In the genomic region with DNA sequence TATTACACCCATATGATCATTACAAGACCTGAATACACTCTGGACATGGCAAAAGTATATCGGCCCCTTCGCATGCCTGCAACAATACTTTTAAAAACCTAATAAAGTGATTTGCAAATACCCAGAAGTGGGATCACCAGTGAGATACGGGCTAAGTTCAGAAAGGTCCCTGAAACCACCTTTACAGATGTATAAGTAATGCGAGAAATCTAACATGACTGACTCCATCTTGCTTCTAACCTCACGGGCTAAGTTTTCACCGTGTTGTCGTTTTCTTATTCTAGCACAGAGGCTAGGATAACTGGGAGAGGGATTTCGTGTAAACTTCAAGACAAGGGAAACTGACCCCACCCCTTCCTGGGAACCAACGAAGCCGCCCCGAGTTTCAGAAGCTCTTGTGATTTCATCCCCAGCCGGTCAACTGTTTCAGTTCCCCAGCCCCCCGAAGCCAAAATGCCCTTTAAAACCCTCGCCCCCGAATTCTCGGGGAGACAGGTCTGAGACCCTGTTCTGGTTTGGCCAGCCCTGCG, we compare ENCODE assay signal across 1 cellular context.
TF ChIP-seq lines count a peak whose summit lies in the region.

No MANE protein-coding gene starts in this region.

TF ChIP-seq in K562, 482 proteins besides CTCF, POLR2A, EP300 and RAD21 (continued from another document):
- TF ChIP-seq PBX2 (CRISPR knock-in tag; IDR thresholded peaks at IDR 0.05; ENCODE audit: low read depth) (no peak), PBX2 (tag; conservative IDR thresholded peaks at IDR 0.05; ENCODE audit: low read depth) (no peak), RNF2 (IDR thresholded peaks at IDR 0.05) (no peak), ZNF324 (CRISPR knock-in tag; IDR thresholded peaks at IDR 0.05) (no peak), HLTF (IDR thresholded peaks at IDR 0.05) (no peak), KLF6 (CRISPR knock-in tag; IDR thresholded peaks at IDR 0.05; ENCODE audit: borderline replicate concordance) (peak; percentile 65; the same call in 1 of the 2 replicates), GABPB2 (CRISPR knock-in tag; conservative IDR thresholded peaks at IDR 0.05) (no peak), PRPF4 (IDR thresholded peaks at IDR 0.05; ENCODE audit: insufficient read depth, low read depth, low read length, poor library complexity, severe bottlenecking) (no peak), ZNF23 (CRISPR knock-in tag; IDR thresholded peaks at IDR 0.05) (no peak), ZZZ3 (IDR thresholded peaks at IDR 0.05) (no peak), NR2C1 (IDR thresholded peaks at IDR 0.05) (no peak), NR2C1 (tag; IDR thresholded peaks at IDR 0.05) (peak; percentile 54; the same call in 1 of the 2 replicates), ZKSCAN3 (CRISPR knock-in tag; IDR thresholded peaks at IDR 0.05) (no peak), ZNF766 (CRISPR knock-in tag; conservative IDR thresholded peaks at IDR 0.05) (peak; percentile 57; the same call in 1 of the 2 replicates), GTF2F1 (IDR thresholded peaks at IDR 0.05; ENCODE audit: low read depth, low read length) (no peak), HDAC2 (IDR thresholded peaks at IDR 0.05) (no peak), BACH1 (tag; IDR thresholded peaks at IDR 0.05) (0 out of 2 replicates have a peak, but pooled peaks have one; percentile 48), CBFB (CRISPR knock-in tag; IDR thresholded peaks at IDR 0.05) (no peak), SMARCA4 (IDR thresholded peaks at IDR 0.05) (no peak), HOXB6 (CRISPR knock-in tag; IDR thresholded peaks at IDR 0.05; ENCODE audit: borderline replicate concordance) (no peak), ZNF449 (CRISPR knock-in tag; IDR thresholded peaks at IDR 0.05) (no peak), MYC (IDR thresholded peaks at IDR 0.05; ENCODE audit: low read depth, low read length) (no peak), MYC (CRISPR knock-in tag; IDR thresholded peaks at IDR 0.05; ENCODE audit: borderline replicate concordance, low read depth) (no peak), PTTG1 (tag; IDR thresholded peaks at IDR 0.05; ENCODE audit: low read depth) (peak; percentile 35; the same call in 1 of the 2 replicates), ZNF707 (CRISPR knock-in tag; conservative IDR thresholded peaks at IDR 0.05) (no peak), POLR2H (tag; IDR thresholded peaks at IDR 0.05; ENCODE audit: low read depth) (no peak), ARID4B (CRISPR knock-in tag; IDR thresholded peaks at IDR 0.05) (no peak), ZNF239 (CRISPR knock-in tag; IDR thresholded peaks at IDR 0.05) (peak; percentile 50), ZNF76 (CRISPR knock-in tag; IDR thresholded peaks at IDR 0.05; ENCODE audit: borderline replicate concordance) (no peak), ZFP91 (CRISPR knock-in tag; IDR thresholded peaks at IDR 0.05) (no peak), ZNF583 (CRISPR knock-in tag; IDR thresholded peaks at IDR 0.05) (0 out of 2 replicates have a peak, but pooled peaks have one; percentile 30), ADNP (tag; IDR thresholded peaks at IDR 0.05) (no peak), SIN3A (IDR thresholded peaks at IDR 0.05; ENCODE audit: borderline replicate concordance in 2 of 2, control insufficient read depth in 1 of 2, low read depth in 2 of 2, low read length in 2 of 2) (no peak), ZNF395 (CRISPR knock-in tag; IDR thresholded peaks at IDR 0.05) (0 out of 2 replicates have a peak, but pooled peaks have one; percentile 42), ATF7 (IDR thresholded peaks at IDR 0.05) (no peak), MTF1 (CRISPR knock-in tag; IDR thresholded peaks at IDR 0.05; ENCODE audit: borderline replicate concordance) (no peak)
- TF ChIP-seq, protein P1, sequence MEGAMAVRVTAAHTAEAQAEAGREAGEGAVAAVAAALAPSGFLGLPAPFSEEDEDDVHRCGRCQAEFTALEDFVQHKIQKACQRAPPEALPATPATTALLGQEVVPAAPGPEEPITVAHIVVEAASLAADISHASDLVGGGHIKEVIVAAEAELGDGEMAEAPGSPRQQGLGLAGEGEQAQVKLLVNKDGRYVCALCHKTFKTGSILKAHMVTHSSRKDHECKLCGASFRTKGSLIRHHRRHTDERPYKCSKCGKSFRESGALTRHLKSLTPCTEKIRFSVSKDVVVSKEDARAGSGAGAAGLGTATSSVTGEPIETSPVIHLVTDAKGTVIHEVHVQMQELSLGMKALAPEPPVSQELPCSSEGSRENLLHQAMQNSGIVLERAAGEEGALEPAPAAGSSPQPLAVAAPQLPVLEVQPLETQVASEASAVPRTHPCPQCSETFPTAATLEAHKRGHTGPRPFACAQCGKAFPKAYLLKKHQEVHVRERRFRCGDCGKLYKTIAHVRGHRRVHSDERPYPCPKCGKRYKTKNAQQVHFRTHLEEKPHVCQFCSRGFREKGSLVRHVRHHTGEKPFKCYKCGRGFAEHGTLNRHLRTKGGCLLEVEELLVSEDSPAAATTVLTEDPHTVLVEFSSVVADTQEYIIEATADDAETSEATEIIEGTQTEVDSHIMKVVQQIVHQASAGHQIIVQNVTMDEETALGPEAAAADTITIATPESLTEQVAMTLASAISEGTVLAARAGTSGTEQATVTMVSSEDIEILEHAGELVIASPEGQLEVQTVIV (CRISPR knock-in tag; IDR thresholded peaks at IDR 0.05; ENCODE audit: borderline replicate concordance) = no peak
- TF ChIP-seq, protein P2, sequence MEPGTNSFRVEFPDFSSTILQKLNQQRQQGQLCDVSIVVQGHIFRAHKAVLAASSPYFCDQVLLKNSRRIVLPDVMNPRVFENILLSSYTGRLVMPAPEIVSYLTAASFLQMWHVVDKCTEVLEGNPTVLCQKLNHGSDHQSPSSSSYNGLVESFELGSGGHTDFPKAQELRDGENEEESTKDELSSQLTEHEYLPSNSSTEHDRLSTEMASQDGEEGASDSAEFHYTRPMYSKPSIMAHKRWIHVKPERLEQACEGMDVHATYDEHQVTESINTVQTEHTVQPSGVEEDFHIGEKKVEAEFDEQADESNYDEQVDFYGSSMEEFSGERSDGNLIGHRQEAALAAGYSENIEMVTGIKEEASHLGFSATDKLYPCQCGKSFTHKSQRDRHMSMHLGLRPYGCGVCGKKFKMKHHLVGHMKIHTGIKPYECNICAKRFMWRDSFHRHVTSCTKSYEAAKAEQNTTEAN (CRISPR knock-in tag; IDR thresholded peaks at IDR 0.05) = no peak
- TF ChIP-seq, protein P3, sequence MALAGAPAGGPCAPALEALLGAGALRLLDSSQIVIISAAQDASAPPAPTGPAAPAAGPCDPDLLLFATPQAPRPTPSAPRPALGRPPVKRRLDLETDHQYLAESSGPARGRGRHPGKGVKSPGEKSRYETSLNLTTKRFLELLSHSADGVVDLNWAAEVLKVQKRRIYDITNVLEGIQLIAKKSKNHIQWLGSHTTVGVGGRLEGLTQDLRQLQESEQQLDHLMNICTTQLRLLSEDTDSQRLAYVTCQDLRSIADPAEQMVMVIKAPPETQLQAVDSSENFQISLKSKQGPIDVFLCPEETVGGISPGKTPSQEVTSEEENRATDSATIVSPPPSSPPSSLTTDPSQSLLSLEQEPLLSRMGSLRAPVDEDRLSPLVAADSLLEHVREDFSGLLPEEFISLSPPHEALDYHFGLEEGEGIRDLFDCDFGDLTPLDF (CRISPR knock-in tag; IDR thresholded peaks at IDR 0.05) = no peak
- TF ChIP-seq, protein P4, sequence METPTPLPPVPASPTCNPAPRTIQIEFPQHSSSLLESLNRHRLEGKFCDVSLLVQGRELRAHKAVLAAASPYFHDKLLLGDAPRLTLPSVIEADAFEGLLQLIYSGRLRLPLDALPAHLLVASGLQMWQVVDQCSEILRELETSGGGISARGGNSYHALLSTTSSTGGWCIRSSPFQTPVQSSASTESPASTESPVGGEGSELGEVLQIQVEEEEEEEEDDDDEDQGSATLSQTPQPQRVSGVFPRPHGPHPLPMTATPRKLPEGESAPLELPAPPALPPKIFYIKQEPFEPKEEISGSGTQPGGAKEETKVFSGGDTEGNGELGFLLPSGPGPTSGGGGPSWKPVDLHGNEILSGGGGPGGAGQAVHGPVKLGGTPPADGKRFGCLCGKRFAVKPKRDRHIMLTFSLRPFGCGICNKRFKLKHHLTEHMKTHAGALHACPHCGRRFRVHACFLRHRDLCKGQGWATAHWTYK (CRISPR knock-in tag; IDR thresholded peaks at IDR 0.05) = peak; percentile 74; the same call in 1 of the 2 replicates
